In the genomic region with DNA sequence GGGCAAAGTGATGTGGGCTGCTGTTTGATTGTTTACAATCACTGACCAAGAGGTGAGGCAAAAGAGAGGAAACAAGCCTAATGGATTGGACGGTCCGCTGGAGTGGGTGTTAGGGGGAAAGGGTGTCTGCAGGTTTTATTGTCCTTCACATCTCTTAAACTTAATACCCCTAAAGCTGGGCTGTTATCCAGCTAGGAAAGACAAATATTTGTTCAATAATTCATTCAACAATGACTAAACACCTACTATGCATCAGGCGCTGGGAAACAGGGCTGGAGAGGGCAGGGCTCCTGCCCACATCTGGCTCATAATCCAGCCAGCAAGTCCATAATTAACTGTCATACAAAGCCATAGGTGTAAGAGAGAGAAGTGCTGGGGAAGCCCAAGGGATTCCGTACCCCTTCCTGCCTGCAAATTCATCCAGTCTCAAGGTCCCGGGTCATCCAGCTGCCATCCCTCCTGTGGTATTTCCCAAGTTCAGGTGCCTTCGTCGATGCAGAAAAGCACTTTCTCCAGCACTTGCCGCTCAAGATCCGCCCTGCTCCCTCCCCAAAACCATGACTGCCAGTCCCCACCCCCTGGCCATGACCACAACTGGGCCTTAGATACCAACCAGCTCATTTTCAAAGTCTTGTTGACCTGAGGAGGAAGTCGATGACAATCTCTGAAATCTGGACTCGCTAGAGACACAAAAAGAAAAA, we compare ENCODE assay signal across 11 cellular contexts. TPM values are rescaled to one million over a fixed set of nuclear protein-coding genes. Genes with fewer than 3 reads are reported as not detected.
DNase-seq lines count a peak whose midpoint lies in the region; ATAC-seq lines count a peak whose summit lies in the region.
"Had no signal": no experiment of that assay in that cellular context is flagged by ENCODE, and none has a peak within 500 bp of the region (broad histone marks: within the 10 kb centered on the region; RNA-seq: fewer than 3 reads in every experiment).

No MANE protein-coding gene starts in this region.

- no peaks in the 10 kb centered on the region for H3K27me3 Mint-ChIP-seq in central memory CD8-positive, alpha-beta T cell
- H3K27me3 Mint-ChIP-seq: stimulated activated naive CD8-positive, alpha-beta T cell treated with anti-CD3 and anti-CD28 coated beads, Interleukin-15, Interleukin-2, amounts not matched to agents 100 ng/mL and 50 ng/mL, for 24 hours had no signal

- peak overlapping the region; percentile 63 for H3K27ac ChIP-seq in substantia nigra (ENCODE audit: low read depth, low read length, poor library complexity, severe bottlenecking)

- DNase-seq in activated naive CD4-positive, alpha-beta T cell treated with anti-CD3 and anti-CD28 coated beads, Interleukin-2, amount 50 U/mL, for 72 hours (ENCODE audit: low spot score in 2 of 2), result no peak
- no peak for DNase-seq in activated naive CD4-positive, alpha-beta T cell treated with anti-CD3 and anti-CD28 coated beads, Interleukin-2, amount 50 U/mL, for 16 hours
- peak; percentile 98 for DNase-seq in NCI-H69 (lab: John Stamatoyannopoulos, UW)
- no peak for DNase-seq in central memory CD8-positive, alpha-beta T cell (ENCODE audit: low spot score in 2 of 2)
- DNase-seq in substantia nigra (lab: John Stamatoyannopoulos, UW), result no peak
- DNase-seq in putamen (ENCODE audit: low spot score), result no peak
- DNase-seq in KG1 (lab: John Stamatoyannopoulos, UW), result no peak

- ATAC-seq in activated naive CD4-positive, alpha-beta T cell treated with anti-CD3 and anti-CD28 coated beads, Interleukin-2, amount 50 U/mL, for 72 hours, result no peak
- no peak for ATAC-seq in central memory CD8-positive, alpha-beta T cell (replicated peaks; ENCODE audit: extremely low read depth, poor library complexity, severe bottlenecking)
- no peak for ATAC-seq in HG03159 (IDR thresholded peaks at IDR 0.05; ENCODE audit: unreplicated experiment)

- H3K9me3 Mint-ChIP-seq in activated naive CD4-positive, alpha-beta T cell treated with anti-CD3 and anti-CD28 coated beads, Interleukin-2, amount 50 U/mL, for 72 hours, result no peaks in the 10 kb centered on the region
- no peaks in the 10 kb centered on the region for H3K9me3 Mint-ChIP-seq in central memory CD8-positive, alpha-beta T cell
- H3K9me3 Mint-ChIP-seq: stimulated activated naive CD8-positive, alpha-beta T cell treated with anti-CD3 and anti-CD28 coated beads, Interleukin-15, Interleukin-2, amounts not matched to agents 100 ng/mL and 50 ng/mL, for 24 hours had no signal

- H3K36me3 Mint-ChIP-seq in activated naive CD4-positive, alpha-beta T cell treated with anti-CD3 and anti-CD28 coated beads, Interleukin-2, amount 50 U/mL, for 72 hours, result peaks cover 9 to 36% of the 10 kb centered on the region in 2 donors
- peaks cover 65% of the 10 kb centered on the region for H3K36me3 Mint-ChIP-seq in central memory CD8-positive, alpha-beta T cell (ENCODE audit: insufficient read depth)

- H3K27ac Mint-ChIP-seq in activated naive CD4-positive, alpha-beta T cell treated with anti-CD3 and anti-CD28 coated beads, Interleukin-2, amount 50 U/mL, for 72 hours, result peak overlapping the region; percentile 35 to 65
- peak overlapping the region; percentile 41 for H3K27ac Mint-ChIP-seq in central memory CD8-positive, alpha-beta T cell (ENCODE audit: low read depth)
- H3K27ac Mint-ChIP-seq: stimulated activated naive CD8-positive, alpha-beta T cell treated with anti-CD3 and anti-CD28 coated beads, Interleukin-15, Interleukin-2, amounts not matched to agents 100 ng/mL and 50 ng/mL, for 24 hours had no signal

- peaks cover 33% of the 10 kb centered on the region for H3K4me1 Mint-ChIP-seq in central memory CD8-positive, alpha-beta T cell

- no peak overlapping the region for H3K4me3 Mint-ChIP-seq in central memory CD8-positive, alpha-beta T cell
- H3K4me3 Mint-ChIP-seq: stimulated activated naive CD8-positive, alpha-beta T cell treated with anti-CD3 and anti-CD28 coated beads, Interleukin-15, Interleukin-2, amounts not matched to agents 100 ng/mL and 50 ng/mL, for 24 hours had no signal

RNA-seq across cellular contexts. Expression of a gene that starts 10.7 kb away (rescaled TPM):
- 100 to 1,000 TPM in 1 of 2 donors, 10 to 100 TPM in 1; 67.8 to 115 TPM for total RNA-seq in activated naive CD4-positive, alpha-beta T cell treated with anti-CD3 and anti-CD28 coated beads, Interleukin-2, amount 50 U/mL, for 72 hours

RNA-seq across cellular contexts. Expression of a gene that starts 17.4 kb away (rescaled TPM):
- total RNA-seq in activated naive CD4-positive, alpha-beta T cell treated with anti-CD3 and anti-CD28 coated beads, Interleukin-2, amount 50 U/mL, for 72 hours, result under 1 TPM in 1 of 2 donors, not detected in 1; 0.54 TPM
- total RNA-seq: cardiac septum, LHCN-M2 had no signal

RNA-seq across cellular contexts. Expression of a gene that starts 52.5 kb away (rescaled TPM):
- 100 to 1,000 TPM; 114 to 129 TPM for total RNA-seq in activated naive CD4-positive, alpha-beta T cell treated with anti-CD3 and anti-CD28 coated beads, Interleukin-2, amount 50 U/mL, for 72 hours
